18 cellular contexts compared by ENCODE assay signal in genomic region chr6:138291849-138292181, GRCh38.
"Had no signal": no experiment of that assay in that cellular context is flagged by ENCODE, and none has a peak within 500 bp of the region (broad histone marks: within the 10 kb centered on the region; RNA-seq: fewer than 3 reads in every experiment).

No MANE protein-coding gene starts in this region.

- H3K4me3 Mint-ChIP-seq: activated CD4-positive, alpha-beta memory T cell treated with anti-CD3 and anti-CD28 coated beads for 36 hours; activated naive CD4-positive, alpha-beta T cell treated with anti-CD3 and anti-CD28 coated beads for 36 hours; activated naive CD8-positive, alpha-beta T cell treated with anti-CD3 and anti-CD28 coated beads, Interleukin-2, amount 10 ng/mL, durations not matched to agents 7 days and 5 days; naive thymus-derived CD4-positive, alpha-beta T cell; neural crest cell; T-helper 17 cell had no signal

- H3K27ac ChIP-seq: heart right ventricle, prostate gland, tibial artery had no signal

- H3K27ac Mint-ChIP-seq: activated CD4-positive, alpha-beta memory T cell treated with anti-CD3 and anti-CD28 coated beads for 36 hours; activated naive CD4-positive, alpha-beta T cell treated with anti-CD3 and anti-CD28 coated beads for 36 hours; activated naive CD8-positive, alpha-beta T cell treated with anti-CD3 and anti-CD28 coated beads, Interleukin-2, amount 10 ng/mL, durations not matched to agents 7 days and 5 days; naive thymus-derived CD4-positive, alpha-beta T cell; T-helper 17 cell had no signal

- H3K9me3 ChIP-seq: heart right ventricle, prostate gland, tibial artery had no signal

- H3K4me1 ChIP-seq: heart right ventricle, prostate gland had no signal

- H3K4me1 Mint-ChIP-seq: naive thymus-derived CD4-positive, alpha-beta T cell; neural crest cell had no signal

- H3K9me3 Mint-ChIP-seq: activated CD4-positive, alpha-beta memory T cell treated with anti-CD3 and anti-CD28 coated beads for 36 hours; activated naive CD4-positive, alpha-beta T cell treated with anti-CD3 and anti-CD28 coated beads for 36 hours; activated naive CD8-positive, alpha-beta T cell treated with anti-CD3 and anti-CD28 coated beads, Interleukin-2, amount 10 ng/mL, durations not matched to agents 7 days and 5 days; neural crest cell had no signal

- H3K27me3 Mint-ChIP-seq: activated CD4-positive, alpha-beta memory T cell treated with anti-CD3 and anti-CD28 coated beads for 36 hours; activated naive CD8-positive, alpha-beta T cell treated with anti-CD3 and anti-CD28 coated beads, Interleukin-2, amount 10 ng/mL, durations not matched to agents 7 days and 5 days had no signal

- ATAC-seq: left colon; naive thymus-derived CD4-positive, alpha-beta T cell; T-helper 17 cell had no signal

- DNase-seq: activated CD4-positive, alpha-beta memory T cell treated with anti-CD3 and anti-CD28 coated beads for 36 hours; activated CD4-positive, alpha-beta T cell treated with anti-CD3 and anti-CD28 coated beads for 48 hours; activated naive CD4-positive, alpha-beta T cell treated with anti-CD3 and anti-CD28 coated beads for 36 hours; activated naive CD8-positive, alpha-beta T cell treated with anti-CD3 and anti-CD28 coated beads, Interleukin-2, amount 10 ng/mL, durations not matched to agents 7 days and 5 days; activated T-cell treated with anti-CD3 and anti-CD28 coated beads, Interleukin-2, amount 50 U/mL, for 48 hours; amniotic stem cell; cortex of kidney; heart right ventricle; left colon; mesenchymal stem cell; naive thymus-derived CD4-positive, alpha-beta T cell; stimulated activated CD4-positive, alpha-beta T cell treated with anti-CD3 and anti-CD28 coated beads, Interleukin-4, amount 100 ng/mL, for 24 hours; stimulated activated naive CD4-positive, alpha-beta T cell treated with Interleukin-2 at 50 U/mL for 16 hours; substantia nigra; T-helper 17 cell had no signal

- H3K4me3 ChIP-seq: heart right ventricle, prostate gland, tibial artery had no signal

- H3K36me3 Mint-ChIP-seq: activated CD4-positive, alpha-beta memory T cell treated with anti-CD3 and anti-CD28 coated beads for 36 hours; activated naive CD8-positive, alpha-beta T cell treated with anti-CD3 and anti-CD28 coated beads, Interleukin-2, amount 10 ng/mL, durations not matched to agents 7 days and 5 days; naive thymus-derived CD4-positive, alpha-beta T cell had no signal

- H3K27me3 ChIP-seq: heart right ventricle, tibial artery had no signal
